1 cellular context compared by ENCODE assay signal in the genomic region with DNA sequence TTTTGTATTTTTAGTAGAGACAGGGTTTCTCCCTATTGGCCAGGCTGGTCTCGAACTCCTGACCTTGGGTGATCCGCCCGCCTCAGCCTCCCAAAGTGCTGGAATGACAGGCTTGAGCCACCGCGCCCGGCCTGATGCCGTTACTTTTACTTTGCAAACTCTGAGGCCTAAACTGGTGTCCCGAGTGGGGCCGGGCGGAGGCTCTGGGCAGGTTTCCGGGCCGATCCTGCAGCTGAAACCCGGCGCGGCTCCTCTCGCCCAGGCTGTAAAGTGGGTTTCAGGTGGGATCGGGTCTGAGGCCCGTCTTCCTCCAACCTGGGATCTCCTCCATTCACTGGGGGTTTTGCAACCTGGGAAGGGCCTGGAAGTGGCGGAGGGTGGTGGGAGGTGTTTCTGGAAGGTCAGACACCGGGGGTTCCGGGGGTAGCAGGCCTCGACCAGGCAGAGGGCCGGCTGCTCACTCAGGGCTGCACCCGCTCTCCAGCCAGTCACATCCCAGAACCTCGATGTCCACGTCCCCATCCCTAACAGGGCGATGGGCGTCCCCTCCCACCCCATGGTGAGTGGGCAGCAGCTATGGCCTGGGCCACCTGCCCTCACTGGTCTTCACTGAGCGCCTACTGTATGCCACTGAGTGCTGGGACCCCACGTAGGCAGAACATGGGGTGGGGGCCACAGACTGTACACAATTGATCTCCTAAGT.
TF ChIP-seq lines count a peak whose summit lies in the region.

No MANE protein-coding gene starts in this region.

TF ChIP-seq in H1, 55 proteins besides CTCF, POLR2A, EP300 and RAD21:
- TF ChIP-seq CTBP2 (IDR thresholded peaks at IDR 0.05; ENCODE audit: borderline replicate concordance, insufficient read depth, insufficient read length, low read length) = no peak
TF ChIP-seq in H1: peak in this region for 0.
